8 cellular contexts compared by ENCODE assay signal in the genomic region with DNA sequence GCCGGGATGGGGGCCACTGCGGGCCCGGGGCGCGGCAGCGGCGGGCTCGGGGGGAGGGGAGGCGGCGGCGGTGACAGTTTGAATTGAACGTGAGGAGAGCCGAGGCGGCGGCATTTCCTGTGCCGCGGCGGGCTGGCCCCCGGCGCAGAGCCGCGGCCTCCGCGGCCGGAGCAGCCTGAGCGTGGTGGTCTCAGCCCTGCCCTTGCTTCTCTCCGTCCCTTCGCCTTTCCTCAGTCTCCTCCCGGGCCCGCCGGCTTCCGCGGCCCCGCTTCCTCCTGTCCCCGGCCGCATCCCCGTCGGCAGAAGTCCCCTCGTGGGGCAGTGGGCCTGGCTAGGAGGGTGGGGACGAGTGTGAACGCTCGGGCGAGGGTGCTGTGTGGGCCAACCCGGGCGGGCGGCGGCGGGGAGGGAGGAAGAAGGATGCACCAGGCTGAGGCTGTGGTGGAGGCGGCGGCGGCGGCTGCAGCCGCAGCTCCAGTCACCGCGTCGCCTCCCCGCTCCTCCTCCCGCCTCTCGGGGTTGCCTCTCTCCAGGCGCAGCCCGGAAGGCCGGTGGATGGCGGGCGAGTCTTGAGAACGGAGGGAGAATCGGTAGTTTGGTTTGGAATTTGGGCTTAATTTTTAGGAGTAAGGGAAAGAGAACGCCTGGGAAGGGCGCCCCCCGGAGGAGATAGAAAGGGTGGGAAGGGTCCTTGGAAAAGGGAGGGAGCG. TPM values are rescaled to one million over a fixed set of nuclear protein-coding genes. Genes with fewer than 3 reads are reported as not detected.
DNase-seq lines count a peak whose midpoint lies in the region; ATAC-seq and TF ChIP-seq lines count a peak whose summit lies in the region.

No MANE protein-coding gene starts in this region.

- ATAC-seq in GM21825 (IDR thresholded peaks at IDR 0.05; ENCODE audit: unreplicated experiment): peak; percentile 23
- ATAC-seq in thoracic aorta (ENCODE audit: insufficient number of reproducible peaks, low FRiP score, low read depth): peak; percentile 14

- peak overlapping the region; percentile 96 for H3K4me3 ChIP-seq in Karpas-422 (ENCODE audit: low read length)
- peak overlapping the region; percentile 76 for H3K4me3 ChIP-seq in SJSA1
- H3K4me3 ChIP-seq in osteoblast (ENCODE audit: insufficient read depth, low read length): peak overlapping the region; percentile 86
- H3K4me3 ChIP-seq in thoracic aorta: peak overlapping the region; percentile 98

- H3K4me1 ChIP-seq in Karpas-422 (ENCODE audit: low read length): peaks cover 28% of the 10 kb centered on the region
- peaks cover 18% of the 10 kb centered on the region for H3K4me1 ChIP-seq in SJSA1 (replicated peaks)
- H3K4me1 ChIP-seq in osteoblast (ENCODE audit: insufficient read depth, low read length): peaks cover 18% of the 10 kb centered on the region
- peaks cover 22 to 54% of the 10 kb centered on the region in 2 donors for H3K4me1 ChIP-seq in thoracic aorta (ENCODE audit: control insufficient read depth in 1 of 2, low read depth in 2 of 2)

- H3K4me2 ChIP-seq in Karpas-422 (ENCODE audit: low read depth, low read length, poor library complexity, severe bottlenecking) (peak overlapping the region; percentile 78), osteoblast (ENCODE audit: insufficient read depth, low read length) (peak overlapping the region; percentile 88)

- H3K79me2 ChIP-seq in Karpas-422 (ENCODE audit: low read length): peaks cover 60% of the 10 kb centered on the region
- H3K79me2 ChIP-seq in osteoblast (ENCODE audit: insufficient read depth, low read length): peaks cover 56% of the 10 kb centered on the region

- no peaks in the 10 kb centered on the region for H3K9me3 Mint-ChIP-seq in activated naive CD4-positive, alpha-beta T cell treated with anti-CD3 and anti-CD28 coated beads for 36 hours

- H3K36me3 ChIP-seq in Karpas-422 (ENCODE audit: insufficient read depth, low read length) (peaks cover 10% of the 10 kb centered on the region; the same call in 1 of the 2 replicates), SJSA1 (peaks cover 6% of the 10 kb centered on the region), osteoblast (ENCODE audit: insufficient read depth, low read length) (no peaks in the 10 kb centered on the region), thoracic aorta (no peaks in the 10 kb centered on the region)

- intact Hi-C loops in activated naive CD4-positive, alpha-beta T cell treated with anti-CD3 and anti-CD28 coated beads for 36 hours (cut with micrococcal nuclease): loop anchor here (1.0 to 5.0 kb wide), 12 partner anchors 17 to 1553 kb away; partner anchors contain the start of genes DPY19L1 and HERPUD2

- peak overlapping the region; percentile 80 for H3K27ac ChIP-seq in Karpas-422 (ENCODE audit: low read length)
- peak overlapping the region; percentile 97 for H3K27ac ChIP-seq in SJSA1
- H3K27ac ChIP-seq in osteoblast (ENCODE audit: low read depth, low read length): peak overlapping the region; percentile 97
- peak overlapping the region; percentile 98 to 99 for H3K27ac ChIP-seq in thoracic aorta

- H3K9ac ChIP-seq in Karpas-422 (ENCODE audit: low read length): peak overlapping the region; percentile 97

- peaks cover 12% of the 10 kb centered on the region; the same call in 1 of the 2 replicates for H4K20me1 ChIP-seq in Karpas-422 (ENCODE audit: insufficient read depth, low read depth, low read length)
- peaks cover 45% of the 10 kb centered on the region for H4K20me1 ChIP-seq in osteoblast (ENCODE audit: insufficient read depth, low read length)

- peak; percentile 64 for TF ChIP-seq CTCF in osteoblast (IDR thresholded peaks at IDR 0.05; ENCODE audit: extremely low read depth, low read depth, low read length)
- TF ChIP-seq CTCF in thoracic aorta (IDR thresholded peaks at IDR 0.05): peak; percentile 40

- H3K27ac Mint-ChIP-seq in activated naive CD4-positive, alpha-beta T cell treated with anti-CD3 and anti-CD28 coated beads for 36 hours: peak overlapping the region; percentile 97

- no peaks in the 10 kb centered on the region for H3K9me2 ChIP-seq in Karpas-422 (replicated peaks; ENCODE audit: insufficient read depth, low read length)

- no peaks in the 10 kb centered on the region; the same call in 1 of the 2 replicates for H3K9me3 ChIP-seq in Karpas-422 (ENCODE audit: low read length)
- H3K9me3 ChIP-seq in SJSA1 (replicated peaks): no peaks in the 10 kb centered on the region
- no peaks in the 10 kb centered on the region for H3K9me3 ChIP-seq in osteoblast (ENCODE audit: low read depth, low read length)
- no peaks in the 10 kb centered on the region for H3K9me3 ChIP-seq in thoracic aorta

- CTCF ChIA-PET in activated naive CD4-positive, alpha-beta T cell treated with anti-CD3 and anti-CD28 coated beads for 36 hours (lab: Charles Lee): interaction anchor here (0.6 to 2.2 kb wide), 9 partner anchors 10 to 539 kb away, joined by 3 to 15 read pairs (median 3); no protein-coding TSS in a partner anchor

- H3K27me3 Mint-ChIP-seq in activated naive CD4-positive, alpha-beta T cell treated with anti-CD3 and anti-CD28 coated beads for 36 hours (ENCODE audit: low read depth): no peaks in the 10 kb centered on the region

- peaks cover 7% of the 10 kb centered on the region for H3K36me3 Mint-ChIP-seq in activated naive CD4-positive, alpha-beta T cell treated with anti-CD3 and anti-CD28 coated beads for 36 hours (ENCODE audit: low read depth)

- H3K27me3 ChIP-seq in Karpas-422 (ENCODE audit: low read length) (no peaks in the 10 kb centered on the region), SJSA1 (replicated peaks) (no peaks in the 10 kb centered on the region), osteoblast (ENCODE audit: insufficient read depth, low read length) (no peaks in the 10 kb centered on the region), thoracic aorta (replicated peaks; ENCODE audit: insufficient read depth) (no peaks in the 10 kb centered on the region)

- peak; percentile 82 for DNase-seq in ELF-1 (ENCODE audit: low read depth, low spot score)
- DNase-seq in Karpas-422: peak; percentile 88
- peak; percentile 70 to 78 for DNase-seq in SJSA1 (ENCODE audit: low read depth in 1 of 2, low spot score in 2 of 2)
- peak; percentile 75 for DNase-seq in activated naive CD4-positive, alpha-beta T cell treated with anti-CD3 and anti-CD28 coated beads for 36 hours
- peak; percentile 78 for DNase-seq in globus pallidus (ENCODE audit: low spot score)
- peak; percentile 82 for DNase-seq in osteoblast (ENCODE audit: insufficient read length, low spot score, missing footprints)
- peak; percentile 35 for DNase-seq in thoracic aorta (ENCODE audit: low spot score)

- H2AFZ ChIP-seq in Karpas-422 (ENCODE audit: low read length) (peak overlapping the region; percentile 33; the same call in 1 of the 2 replicates), osteoblast (ENCODE audit: low read length) (peak overlapping the region; percentile 81)

- H3K4me1 Mint-ChIP-seq in activated naive CD4-positive, alpha-beta T cell treated with anti-CD3 and anti-CD28 coated beads for 36 hours (ENCODE audit: low read depth): peaks cover 46% of the 10 kb centered on the region

- peak overlapping the region; percentile 96 for H3K4me3 Mint-ChIP-seq in activated naive CD4-positive, alpha-beta T cell treated with anti-CD3 and anti-CD28 coated beads for 36 hours

RNA-seq across cellular contexts. Expression of gene SEPTIN7, which starts 0.7 kb away (rescaled TPM):
- total RNA-seq in Karpas-422 (2014; rRNA removed; shearing (Covaris generic); ENCODE audit: low replicate concordance): 125 and 263 TPM in 2 replicates
- total RNA-seq in SJSA1 (2014; rRNA removed; shearing (Covaris generic)): 420 and 460 TPM in 2 replicates
- 100 to 1,000 TPM; 158 to 178 TPM for total RNA-seq in activated naive CD4-positive, alpha-beta T cell treated with anti-CD3 and anti-CD28 coated beads for 36 hours
- total RNA-seq in osteoblast (178 and 191 TPM in 2 replicates), thoracic aorta (100 to 1,000 TPM; 165 to 224 TPM)

Comparison
In these comparisons a context has a peak if more than half of its experiments do, and no peak if none do; other contexts are left out.
1. Peak in every context shown above with its lines: DNase-seq, ATAC-seq, H3K4me3 ChIP-seq and H3K27ac ChIP-seq.
2. DNase-seq: peak in every context shown above with its lines; median percentile 88 in Karpas-422; 82 in ELF-1; 82 in osteoblast; 78 in globus pallidus; 75 in activated naive CD4-positive, alpha-beta T cell treated with anti-CD3 and anti-CD28 coated beads for 36 hours; 74 in SJSA1; 35 in thoracic aorta.